23 cellular contexts compared by ENCODE assay signal in genomic region chr10:31709501-31709900, GRCh38.
DNase-seq lines count a peak whose midpoint lies in the region; ATAC-seq, FAIRE-seq and TF ChIP-seq lines count a peak whose summit lies in the region.
"Had no signal": no experiment of that assay in that cellular context is flagged by ENCODE, and none has a peak within 500 bp of the region (broad histone marks: within the 10 kb centered on the region; RNA-seq: fewer than 3 reads in every experiment).

No MANE protein-coding gene starts in this region.

- dilution Hi-C loops in endothelial cell of umbilical vein (cut with MboI; ENCODE audit: extremely low pct_ligation_motif_present, low sequenced_read_pairs): no loop called here

- no peak for FAIRE-seq in endothelial cell of umbilical vein (lab: Jason Lieb, UNC)
- FAIRE-seq: A549 had no signal

- DNase-seq in heart right ventricle (no peak), right cardiac atrium (no peak), endothelial cell of umbilical vein (ENCODE audit: low read depth, low spot score) (no peak), osteoblast (ENCODE audit: insufficient read length, low spot score, missing footprints) (no peak), uterus (no peak)
- DNase-seq: activated T-cell treated with anti-CD3 and anti-CD28 coated beads, Interleukin-2, amount 50 U/mL, for 48 hours; BE2C; Caco-2; endodermal cell; immature natural killer cell; MG63; naive thymus-derived CD4-positive, alpha-beta T cell; NCI-H146; NCI-H526 treated with DMSO at 0.1 percent for 48 hours; stimulated activated CD4-positive, alpha-beta T cell treated with anti-CD3 and anti-CD28 coated beads, Interleukin-4, amount 100 ng/mL, for 4 hours; T1000 had no signal

- H3K4me3 ChIP-seq in heart right ventricle: no peak overlapping the region
- no peak overlapping the region for H3K4me3 ChIP-seq in right cardiac atrium (ENCODE audit: low read length)
- no peak overlapping the region for H3K4me3 ChIP-seq in endothelial cell of umbilical vein (replicated peaks in 1 of 3; ENCODE audit: insufficient read depth in 1 of 3, low read depth in 1 of 3, low read length in 3 of 3)
- H3K4me3 ChIP-seq in osteoblast (ENCODE audit: insufficient read depth, low read length): no peak overlapping the region
- H3K4me3 ChIP-seq in uterus: no peak overlapping the region
- H3K4me3 ChIP-seq: A549, lung, MG63, smooth muscle cell had no signal

- CTCF ChIA-PET in endothelial cell of umbilical vein (lab: Charles Lee): interaction anchor here (0.6 to 2.8 kb wide), 22 partner anchors 12 to 1022 kb away, joined by 3 to 33 read pairs (median 4); no protein-coding TSS in a partner anchor

- intact Hi-C loops in heart right ventricle (cut with DNase I): loop anchor here in 7 of 10 donors (2.0 to 10.0 kb wide), 10 partner anchors 48 to 927 kb away; partner anchors contain the start of gene ZEB1 (in 1 of the 7)
- intact Hi-C loops in right cardiac atrium (cut with DNase I): loop anchor here in 3 of 4 donors (5.0 to 10.0 kb wide), 2 partner anchors 43 to 95 kb away; no protein-coding TSS in a partner anchor
- intact Hi-C loops in endothelial cell of umbilical vein (cut with micrococcal nuclease): loop anchor here (1.0 to 2.0 kb wide), 5 partner anchors 59 to 1022 kb away; no protein-coding TSS in a partner anchor
- intact Hi-C loops in uterus (cut with DNase I; ENCODE audit: low total_unique reads): no loop called here

- H3K27me3 ChIP-seq in heart right ventricle (no peaks in the 10 kb centered on the region), right cardiac atrium (ENCODE audit: control insufficient read depth, insufficient read depth) (no peaks in the 10 kb centered on the region), endothelial cell of umbilical vein (ENCODE audit: control insufficient read depth in 2 of 2, insufficient read depth in 2 of 2, low read length in 2 of 2) (no peaks in the 10 kb centered on the region), osteoblast (ENCODE audit: insufficient read depth, low read length) (no peaks in the 10 kb centered on the region), uterus (no peaks in the 10 kb centered on the region)
- H3K27me3 ChIP-seq: BE2C, MG63 had no signal

- H3K36me3 ChIP-seq in heart right ventricle: no peaks in the 10 kb centered on the region
- H3K36me3 ChIP-seq in endothelial cell of umbilical vein (ENCODE audit: control insufficient read depth in 2 of 2, extremely low read depth in 1 of 2, insufficient read depth in 2 of 2, low read length in 2 of 2): no peaks in the 10 kb centered on the region
- H3K36me3 ChIP-seq in osteoblast (ENCODE audit: insufficient read depth, low read length): no peaks in the 10 kb centered on the region
- H3K36me3 ChIP-seq in uterus: no peaks in the 10 kb centered on the region
- H3K36me3 ChIP-seq: BE2C, MG63 had no signal

- H3K4me1 ChIP-seq in heart right ventricle: peaks cover 15 to 53% (median 47%) of the 10 kb centered on the region in 9 donors
- H3K4me1 ChIP-seq in right cardiac atrium (ENCODE audit: control insufficient read depth, insufficient read depth, low read length): peaks cover 17% of the 10 kb centered on the region
- H3K4me1 ChIP-seq in endothelial cell of umbilical vein (ENCODE audit: control insufficient read depth, extremely low read depth, insufficient read depth, low read length): peaks cover 45% of the 10 kb centered on the region
- H3K4me1 ChIP-seq in osteoblast (ENCODE audit: insufficient read depth, low read length): peaks cover 21% of the 10 kb centered on the region
- H3K4me1 ChIP-seq in uterus: peaks cover 12 to 21% of the 10 kb centered on the region in 2 donors
- H3K4me1 ChIP-seq: A549, BE2C, Caco-2 had no signal

- H3K4me2 ChIP-seq in endothelial cell of umbilical vein (ENCODE audit: insufficient read depth, low read length) (no peak overlapping the region), osteoblast (ENCODE audit: insufficient read depth, low read length) (no peak overlapping the region)
- H3K4me2 ChIP-seq: A549, smooth muscle cell had no signal

- H3K9me1 ChIP-seq in endothelial cell of umbilical vein (replicated peaks; ENCODE audit: control insufficient read depth, extremely low read depth, insufficient read depth, low read length): no peaks in the 10 kb centered on the region

- peak overlapping the region; percentile 62 to 97 (median 88) for H3K27ac ChIP-seq in heart right ventricle
- H3K27ac ChIP-seq in right cardiac atrium (ENCODE audit: low read length): no peak overlapping the region
- peak overlapping the region; percentile 98 for H3K27ac ChIP-seq in endothelial cell of umbilical vein (ENCODE audit: insufficient read depth, low read depth, low read length)
- no peak overlapping the region for H3K27ac ChIP-seq in osteoblast (ENCODE audit: low read depth, low read length)
- peak overlapping the region; percentile 81 to 82 for H3K27ac ChIP-seq in uterus
- H3K27ac ChIP-seq: A549 had no signal

- no TSS peak for BruUV-seq in endothelial cell of umbilical vein (replicated peaks; lab: Mats Ljungman, UMichigan)

- ATAC-seq in heart right ventricle: no peak
- no peak for ATAC-seq in right cardiac atrium
- no peak for ATAC-seq in HG02840 (IDR thresholded peaks at IDR 0.05; ENCODE audit: low FRiP score, unreplicated experiment)
- no peak for ATAC-seq in HG03442 (IDR thresholded peaks at IDR 0.05; ENCODE audit: unreplicated experiment)
- no peak for ATAC-seq in GM19452 (IDR thresholded peaks at IDR 0.05; ENCODE audit: unreplicated experiment)
- ATAC-seq: A549; activated CD4-positive, CD25-positive, alpha-beta regulatory T cell treated with anti-CD3 and anti-CD28 coated beads, Interleukin-2, amount 50 U/mL, for 24 hours; naive thymus-derived CD4-positive, alpha-beta T cell had no signal

- POLR2A ChIA-PET in endothelial cell of umbilical vein (lab: Charles Lee): interaction anchor here (0.7 kb wide), 1 partner anchor 99 kb away, joined by 3 read pairs; no protein-coding TSS in a partner anchor

- TF ChIP-seq POLR2A in endothelial cell of umbilical vein (IDR thresholded peaks at IDR 0.05; ENCODE audit: low read depth, low read length): no peak
- no peak for TF ChIP-seq POLR2A in uterus (IDR thresholded peaks at IDR 0.05)

- H3K9me3 ChIP-seq in heart right ventricle (peaks cover 0 to 34% (median 15%) of the 10 kb centered on the region in 11 donors), right cardiac atrium (ENCODE audit: control insufficient read depth, low read length) (peaks cover 2% of the 10 kb centered on the region), endothelial cell of umbilical vein (replicated peaks; ENCODE audit: control insufficient read depth, insufficient read depth, low read length) (no peaks in the 10 kb centered on the region), osteoblast (ENCODE audit: low read depth, low read length) (no peaks in the 10 kb centered on the region), uterus (peaks cover 0 to 5% of the 10 kb centered on the region in 2 donors)
- H3K9me3 ChIP-seq: BE2C had no signal

- H4K20me1 ChIP-seq in endothelial cell of umbilical vein (replicated peaks; ENCODE audit: control insufficient read depth, extremely low read depth, insufficient read depth, low read length): no peaks in the 10 kb centered on the region
- no peaks in the 10 kb centered on the region for H4K20me1 ChIP-seq in osteoblast (ENCODE audit: insufficient read depth, low read length)

- no peaks in the 10 kb centered on the region for H3K79me2 ChIP-seq in endothelial cell of umbilical vein (ENCODE audit: control insufficient read depth, insufficient read depth, low read length)
- H3K79me2 ChIP-seq in osteoblast (ENCODE audit: insufficient read depth, low read length): no peaks in the 10 kb centered on the region

- no peak overlapping the region for H3K9ac ChIP-seq in endothelial cell of umbilical vein (replicated peaks; ENCODE audit: extremely low read depth, insufficient read depth, low read length)

- TF ChIP-seq CTCF in heart right ventricle (IDR thresholded peaks at IDR 0.05) (no peak), endothelial cell of umbilical vein (IDR thresholded peaks at IDR 0.05; ENCODE audit: extremely low read depth in 1 of 2, insufficient read depth in 1 of 2, low read depth in 1 of 2, low read length in 2 of 2) (no peak), osteoblast (IDR thresholded peaks at IDR 0.05; ENCODE audit: extremely low read depth, low read depth, low read length) (no peak), uterus (IDR thresholded peaks at IDR 0.05) (no peak)

- H2AFZ ChIP-seq in endothelial cell of umbilical vein (ENCODE audit: low read depth, low read length) (no peak overlapping the region), osteoblast (ENCODE audit: low read length) (peak overlapping the region; percentile 21)

TF ChIP-seq in endothelial cell of umbilical vein, 7 proteins besides CTCF, POLR2A, EP300 and RAD21:
- no peak for TF ChIP-seq JUN (IDR thresholded peaks at IDR 0.05; ENCODE audit: borderline replicate concordance, insufficient read depth, insufficient read length, low read depth)
- TF ChIP-seq FOS (IDR thresholded peaks at IDR 0.05; ENCODE audit: borderline replicate concordance, insufficient read depth, low read length): no peak
- TF ChIP-seq MYC (IDR thresholded peaks at IDR 0.05; ENCODE audit: low read depth, low read length): no peak
- no peak for TF ChIP-seq GATA2 (IDR thresholded peaks at IDR 0.05; ENCODE audit: insufficient read depth, insufficient read length, low read depth, low read length)
- TF ChIP-seq MAX (IDR thresholded peaks at IDR 0.05; ENCODE audit: insufficient read depth, insufficient read length): no peak
- TF ChIP-seq POLR2AphosphoS5 (IDR thresholded peaks at IDR 0.05; ENCODE audit: insufficient read depth, low read depth, low read length): no peak
- no peak for TF ChIP-seq EZH2 (IDR thresholded peaks at IDR 0.05; ENCODE audit: borderline replicate concordance, low read depth, low read length, severe bottlenecking)

Comparison
In these comparisons a context has a peak if more than half of its experiments do, and no peak if none do; other contexts are left out.
1. H3K27ac ChIP-seq: peak in heart right ventricle (10 of 10), endothelial cell of umbilical vein (single experiment) and uterus (2 of 2); none in right cardiac atrium (single experiment) and osteoblast (single experiment).